ENCODE assay signal across 1 cellular context in genomic region chr3:56357266-56357665, GRCh38.
TF ChIP-seq lines count a peak whose summit lies in the region.

No MANE protein-coding gene starts in this region.

TF ChIP-seq in HepG2, 621 proteins besides CTCF, POLR2A, EP300 and RAD21 (continued from another document):
- TF ChIP-seq KIAA2018 (CRISPR knock-in tag; IDR thresholded peaks at IDR 0.05; ENCODE audit: borderline replicate concordance) (no peak), MXI1 (IDR thresholded peaks at IDR 0.05; ENCODE audit: borderline replicate concordance, low read depth, low read length) (no peak), MBNL3 (CRISPR knock-in tag; conservative IDR thresholded peaks at IDR 0.05) (no peak), AHR (CRISPR knock-in tag; IDR thresholded peaks at IDR 0.05) (no peak), AGO2 (optimal IDR thresholded peaks at IDR 0.05; ENCODE audit: low read depth, low read length) (no peak), FOSL1 (CRISPR knock-in tag; IDR thresholded peaks at IDR 0.05; ENCODE audit: borderline replicate concordance) (no peak), ZNF737 (CRISPR knock-in tag; IDR thresholded peaks at IDR 0.05; ENCODE audit: borderline replicate concordance) (no peak), HCFC1 (IDR thresholded peaks at IDR 0.05; ENCODE audit: low read depth, low read length) (no peak)
